ENCODE assay signal across 1 cellular context in genomic region chr1:29271724-29272123, GRCh38.
TF ChIP-seq lines count a peak whose summit lies in the region.

No MANE protein-coding gene starts in this region.

TF ChIP-seq in HepG2, 621 proteins besides CTCF, POLR2A, EP300 and RAD21 (continued from another document and continues in another):
- TF ChIP-seq PRDM10 (CRISPR knock-in tag; IDR thresholded peaks at IDR 0.05; ENCODE audit: low read depth) (no peak), ZBTB46 (CRISPR knock-in tag; IDR thresholded peaks at IDR 0.05; ENCODE audit: borderline replicate concordance) (no peak), GTF3A (CRISPR knock-in tag; conservative IDR thresholded peaks at IDR 0.05) (no peak), ZBTB43 (CRISPR knock-in tag; conservative IDR thresholded peaks at IDR 0.05) (peak; percentile 65), ZNF577 (CRISPR knock-in tag; IDR thresholded peaks at IDR 0.05; ENCODE audit: borderline replicate concordance, low read depth) (no peak), ZNF776 (CRISPR knock-in tag; IDR thresholded peaks at IDR 0.05) (no peak), TGIF2 (CRISPR knock-in tag; IDR thresholded peaks at IDR 0.05) (no peak), ETS1 (CRISPR knock-in tag; IDR thresholded peaks at IDR 0.05) (no peak), ZNF468 (CRISPR knock-in tag; IDR thresholded peaks at IDR 0.05) (no peak), SOX5 (CRISPR knock-in tag; IDR thresholded peaks at IDR 0.05; ENCODE audit: borderline replicate concordance) (peak; percentile 65; the same call in 1 of the 2 replicates), SMAD1 (CRISPR knock-in tag; IDR thresholded peaks at IDR 0.05; ENCODE audit: borderline replicate concordance, low read depth) (no peak), FOSL2 (CRISPR knock-in tag; IDR thresholded peaks at IDR 0.05) (0 out of 2 replicates have a peak, but pooled peaks have one; percentile 13), ZNF136 (CRISPR knock-in tag; IDR thresholded peaks at IDR 0.05; ENCODE audit: low read depth) (no peak), ZNF597 (CRISPR knock-in tag; IDR thresholded peaks at IDR 0.05) (no peak), ELF3 (CRISPR knock-in tag; IDR thresholded peaks at IDR 0.05) (0 out of 2 replicates have a peak, but pooled peaks have one; percentile 15), ZBTB42 (CRISPR knock-in tag; IDR thresholded peaks at IDR 0.05) (no peak), ZNF224 (CRISPR knock-in tag; IDR thresholded peaks at IDR 0.05) (no peak), GLMP (CRISPR knock-in tag; IDR thresholded peaks at IDR 0.05; ENCODE audit: borderline replicate concordance) (no peak), YY1 (IDR thresholded peaks at IDR 0.05; ENCODE audit: insufficient read depth, insufficient replicate concordance, low read depth, low read length) (no peak), SMARCC2 (IDR thresholded peaks at IDR 0.05) (no peak), FOXK2 (IDR thresholded peaks at IDR 0.05) (no peak), ZNF792 (CRISPR knock-in tag; IDR thresholded peaks at IDR 0.05) (no peak), ZBTB38 (CRISPR knock-in tag; IDR thresholded peaks at IDR 0.05) (no peak), CREB3 (CRISPR knock-in tag; IDR thresholded peaks at IDR 0.05) (no peak), HNF4A (CRISPR knock-in tag; IDR thresholded peaks at IDR 0.05) (0 out of 2 replicates have a peak, but pooled peaks have one; percentile 13), ZNF747 (CRISPR knock-in tag; IDR thresholded peaks at IDR 0.05; ENCODE audit: borderline replicate concordance) (no peak), ZBTB34 (CRISPR knock-in tag; IDR thresholded peaks at IDR 0.05) (no peak), HDAC1 (CRISPR knock-in tag; IDR thresholded peaks at IDR 0.05) (peak; percentile 51; the same call in 1 of the 2 replicates), ZNF333 (CRISPR knock-in tag; IDR thresholded peaks at IDR 0.05; ENCODE audit: borderline replicate concordance) (no peak), SP5 (CRISPR knock-in tag; IDR thresholded peaks at IDR 0.05; ENCODE audit: borderline replicate concordance, low read depth) (peak; percentile 70; the same call in 1 of the 2 replicates), SAP130 (CRISPR knock-in tag; IDR thresholded peaks at IDR 0.05; ENCODE audit: low read depth) (peak; percentile 43; the same call in 1 of the 2 replicates), ZBTB49 (CRISPR knock-in tag; IDR thresholded peaks at IDR 0.05; ENCODE audit: borderline replicate concordance) (no peak), SRSF4 (IDR thresholded peaks at IDR 0.05; ENCODE audit: low read depth, low read length, poor library complexity, severe bottlenecking) (no peak), ZNF720 (CRISPR knock-in tag; IDR thresholded peaks at IDR 0.05) (no peak), JUND (CRISPR knock-in tag; IDR thresholded peaks at IDR 0.05) (no peak)
